32 cellular contexts compared by ENCODE assay signal in the genomic region with DNA sequence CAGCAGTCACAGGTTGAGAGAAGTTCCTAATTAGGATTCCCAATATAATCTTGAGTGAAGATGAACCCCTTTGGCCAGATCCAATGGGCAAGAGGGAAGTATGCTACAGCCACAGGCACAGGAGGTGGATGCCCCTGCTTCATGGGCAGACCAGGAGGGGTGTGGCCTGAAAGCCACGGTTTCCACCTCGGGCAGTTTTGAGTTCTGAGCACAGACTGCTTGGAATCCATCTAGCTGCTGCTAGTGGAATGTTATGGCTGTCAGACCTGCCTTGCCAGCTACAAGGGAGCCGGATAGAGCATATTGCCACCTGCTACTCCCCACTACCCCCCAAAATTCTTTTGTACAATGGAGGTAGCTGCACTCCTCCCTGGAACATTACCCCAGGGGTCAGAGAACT.
"Had no signal": no experiment of that assay in that cellular context is flagged by ENCODE, and none has a peak within 500 bp of the region (broad histone marks: within the 10 kb centered on the region; RNA-seq: fewer than 3 reads in every experiment).

No MANE protein-coding gene starts in this region.

- DNase-seq: activated CD4-positive, alpha-beta memory T cell treated with anti-CD3 and anti-CD28 coated beads, Interleukin-2, amount 10 ng/mL, durations not matched to agents 7 days and 5 days; activated CD4-positive, alpha-beta T cell treated with anti-CD3 and anti-CD28 coated beads for 1 hour; activated CD4-positive, alpha-beta T cell treated with anti-CD3 and anti-CD28 coated beads for 48 hours; activated CD4-positive, CD25-positive, alpha-beta regulatory T cell; activated CD8-positive, alpha-beta memory T cell treated with anti-CD3 and anti-CD28 coated beads for 24 hours; activated CD8-positive, alpha-beta memory T cell treated with anti-CD3 and anti-CD28 coated beads, Interleukin-2, amount 10 ng/mL, durations not matched to agents 7 days and 5 days; activated CD8-positive, alpha-beta memory T cell treated with anti-CD3 and anti-CD28 coated beads, Interleukin-2, amount 50 U/mL, for 48 hours; activated effector memory CD4-positive, alpha-beta T cell treated with anti-CD3 and anti-CD28 coated beads, Interleukin-2, amount 50 U/mL, for 16 hours; activated naive CD4-positive, alpha-beta T cell; activated naive CD4-positive, alpha-beta T cell treated with anti-CD3 and anti-CD28 coated beads, Interleukin-2, amount 50 U/mL, for 16 hours; activated naive CD8-positive, alpha-beta T cell treated with anti-CD3 and anti-CD28 coated beads for 36 hours; activated T-cell treated with anti-CD3 and anti-CD28 coated beads, Interleukin-2, amount 50 U/mL, for 72 hours; amniotic stem cell; aorta; brain microvascular endothelial cell; NCI-H1105; NCI-H1417 treated with DMSO at 0.1 percent for 48 hours; NCI-H1694; NCI-H1930; NCI-H2081 treated with DMSO at 0.1 percent for 48 hours; NCI-H345; NCI-H524 treated with DMSO at 0.1 percent for 48 hours; SIG-M5; T-cell; T-helper 17 cell; WERI-Rb-1 had no signal

- H3K36me3 ChIP-seq: brain microvascular endothelial cell, cardiac muscle cell, WERI-Rb-1 had no signal

- H3K27ac ChIP-seq: brain microvascular endothelial cell, cardiac muscle cell, RWPE1, WERI-Rb-1 had no signal

- ATAC-seq: activated CD8-positive, alpha-beta memory T cell treated with anti-CD3 and anti-CD28 coated beads, Interleukin-2, amount 10 ng/mL, durations not matched to agents 7 days and 5 days; activated T-cell treated with anti-CD3 and anti-CD28 coated beads, Interleukin-2, amount 50 U/mL, for 72 hours; activated T-helper 17 cell treated with anti-CD3 and anti-CD28 coated beads, Interleukin-2, amount 50 U/mL, for 72 hours; K562; Right ventricle myocardium inferior; SK-N-SH treated with all-trans-retinoic acid at 6 μM for 48 hours; T-cell; T-helper 17 cell had no signal

- H3K4me3 ChIP-seq: cardiac muscle cell, K562 had no signal

- H3K27me3 ChIP-seq: brain microvascular endothelial cell, cardiac muscle cell had no signal
